1 cellular context compared by ENCODE assay signal in the genomic region with DNA sequence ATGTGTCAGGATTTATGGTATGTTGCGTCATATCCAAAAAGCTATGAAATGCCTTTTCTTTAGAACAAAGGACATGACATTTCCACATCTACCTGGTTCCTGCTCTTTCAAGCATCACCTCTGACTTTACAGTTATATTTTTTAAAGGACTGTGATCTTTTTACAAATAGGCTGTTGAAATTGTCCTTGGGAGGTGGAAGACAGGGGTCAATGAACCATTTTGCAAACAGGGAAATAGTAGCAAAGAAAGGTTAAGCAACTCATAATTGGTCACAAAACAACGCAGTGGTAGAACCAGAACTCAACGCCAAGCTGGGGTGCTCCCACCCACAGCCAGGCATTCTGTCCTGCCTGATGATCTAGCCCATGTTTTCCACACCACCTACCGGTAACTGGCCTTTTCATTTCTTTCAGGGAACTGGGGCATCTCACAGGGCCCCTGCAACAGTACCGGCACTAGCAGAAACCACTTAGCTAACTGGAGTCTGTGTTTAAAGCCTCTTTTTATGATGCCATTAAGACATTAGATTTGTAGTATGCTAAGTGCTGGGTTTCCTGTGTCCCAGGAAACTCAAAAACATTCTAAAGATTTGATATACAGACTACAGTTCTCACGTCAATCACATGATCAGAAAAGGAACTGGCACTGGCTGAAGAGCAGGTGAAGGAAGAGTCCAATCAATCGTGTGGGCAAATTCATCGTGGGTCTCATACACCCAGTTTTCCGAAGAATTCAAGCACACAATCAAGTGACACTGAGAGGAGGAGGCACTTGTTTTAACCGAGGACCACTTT.
TF ChIP-seq lines count a peak whose summit lies in the region.

No MANE protein-coding gene starts in this region.

TF ChIP-seq in HepG2, 621 proteins besides CTCF, POLR2A, EP300 and RAD21 (continued from another document and continues in another):
- TF ChIP-seq, protein P1, sequence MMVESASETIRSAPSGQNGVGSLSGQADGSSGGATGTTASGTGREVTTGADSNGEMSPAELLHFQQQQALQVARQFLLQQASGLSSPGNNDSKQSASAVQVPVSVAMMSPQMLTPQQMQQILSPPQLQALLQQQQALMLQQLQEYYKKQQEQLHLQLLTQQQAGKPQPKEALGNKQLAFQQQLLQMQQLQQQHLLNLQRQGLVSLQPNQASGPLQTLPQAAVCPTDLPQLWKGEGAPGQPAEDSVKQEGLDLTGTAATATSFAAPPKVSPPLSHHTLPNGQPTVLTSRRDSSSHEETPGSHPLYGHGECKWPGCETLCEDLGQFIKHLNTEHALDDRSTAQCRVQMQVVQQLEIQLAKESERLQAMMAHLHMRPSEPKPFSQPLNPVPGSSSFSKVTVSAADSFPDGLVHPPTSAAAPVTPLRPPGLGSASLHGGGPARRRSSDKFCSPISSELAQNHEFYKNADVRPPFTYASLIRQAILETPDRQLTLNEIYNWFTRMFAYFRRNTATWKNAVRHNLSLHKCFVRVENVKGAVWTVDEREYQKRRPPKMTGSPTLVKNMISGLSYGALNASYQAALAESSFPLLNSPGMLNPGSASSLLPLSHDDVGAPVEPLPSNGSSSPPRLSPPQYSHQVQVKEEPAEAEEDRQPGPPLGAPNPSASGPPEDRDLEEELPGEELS (CRISPR knock-in tag; IDR thresholded peaks at IDR 0.05) = peak; percentile 98
- TF ChIP-seq, protein P2, sequence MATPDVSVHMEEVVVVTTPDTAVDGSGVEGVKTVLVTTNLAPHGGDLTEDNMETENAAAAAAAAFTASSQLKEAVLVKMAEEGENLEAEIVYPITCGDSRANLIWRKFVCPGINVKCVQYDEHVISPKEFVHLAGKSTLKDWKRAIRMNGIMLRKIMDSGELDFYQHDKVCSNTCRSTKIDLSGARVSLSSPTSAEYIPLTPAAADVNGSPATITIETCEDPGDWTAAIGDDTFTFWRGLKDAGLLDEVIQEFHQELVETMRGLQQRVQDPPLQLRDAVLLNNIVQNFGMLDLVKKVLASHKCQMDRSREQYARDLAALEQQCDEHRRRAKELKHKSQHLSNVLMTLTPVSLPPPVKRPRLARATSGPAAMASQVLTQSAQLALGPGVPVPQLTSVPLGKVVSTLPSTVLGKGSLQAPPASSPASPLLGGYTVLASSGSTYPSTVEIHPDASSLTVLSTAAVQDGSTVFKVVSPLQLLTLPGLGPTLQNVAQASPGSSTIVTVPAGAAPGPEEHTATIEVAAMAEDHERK (CRISPR knock-in tag; IDR thresholded peaks at IDR 0.05; ENCODE audit: low read depth) = peak; percentile 48; the same call in 1 of the 2 replicates
- TF ChIP-seq, protein P3, sequence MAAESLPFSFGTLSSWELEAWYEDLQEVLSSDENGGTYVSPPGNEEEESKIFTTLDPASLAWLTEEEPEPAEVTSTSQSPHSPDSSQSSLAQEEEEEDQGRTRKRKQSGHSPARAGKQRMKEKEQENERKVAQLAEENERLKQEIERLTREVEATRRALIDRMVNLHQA (CRISPR knock-in tag; IDR thresholded peaks at IDR 0.05) = peak; percentile 91; the same call in 1 of the 2 replicates
- peak; percentile 94 for TF ChIP-seq SP5 (CRISPR knock-in tag; IDR thresholded peaks at IDR 0.05; ENCODE audit: borderline replicate concordance, low read depth)
- TF ChIP-seq, protein P4, sequence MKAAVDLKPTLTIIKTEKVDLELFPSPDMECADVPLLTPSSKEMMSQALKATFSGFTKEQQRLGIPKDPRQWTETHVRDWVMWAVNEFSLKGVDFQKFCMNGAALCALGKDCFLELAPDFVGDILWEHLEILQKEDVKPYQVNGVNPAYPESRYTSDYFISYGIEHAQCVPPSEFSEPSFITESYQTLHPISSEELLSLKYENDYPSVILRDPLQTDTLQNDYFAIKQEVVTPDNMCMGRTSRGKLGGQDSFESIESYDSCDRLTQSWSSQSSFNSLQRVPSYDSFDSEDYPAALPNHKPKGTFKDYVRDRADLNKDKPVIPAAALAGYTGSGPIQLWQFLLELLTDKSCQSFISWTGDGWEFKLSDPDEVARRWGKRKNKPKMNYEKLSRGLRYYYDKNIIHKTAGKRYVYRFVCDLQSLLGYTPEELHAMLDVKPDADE (CRISPR knock-in tag; IDR thresholded peaks at IDR 0.05) = no peak
- TF ChIP-seq, protein P5, sequence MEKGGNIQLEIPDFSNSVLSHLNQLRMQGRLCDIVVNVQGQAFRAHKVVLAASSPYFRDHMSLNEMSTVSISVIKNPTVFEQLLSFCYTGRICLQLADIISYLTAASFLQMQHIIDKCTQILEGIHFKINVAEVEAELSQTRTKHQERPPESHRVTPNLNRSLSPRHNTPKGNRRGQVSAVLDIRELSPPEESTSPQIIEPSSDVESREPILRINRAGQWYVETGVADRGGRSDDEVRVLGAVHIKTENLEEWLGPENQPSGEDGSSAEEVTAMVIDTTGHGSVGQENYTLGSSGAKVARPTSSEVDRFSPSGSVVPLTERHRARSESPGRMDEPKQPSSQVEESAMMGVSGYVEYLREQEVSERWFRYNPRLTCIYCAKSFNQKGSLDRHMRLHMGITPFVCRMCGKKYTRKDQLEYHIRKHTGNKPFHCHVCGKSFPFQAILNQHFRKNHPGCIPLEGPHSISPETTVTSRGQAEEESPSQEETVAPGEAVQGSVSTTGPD (CRISPR knock-in tag; IDR thresholded peaks at IDR 0.05) = peak; percentile 99
- TF ChIP-seq NONO (IDR thresholded peaks at IDR 0.05) = no peak
- peak; percentile 83; the same call in 1 of the 2 replicates for TF ChIP-seq NONO (CRISPR knock-in tag; conservative IDR thresholded peaks at IDR 0.05)
- TF ChIP-seq ZFP62 (CRISPR knock-in tag; IDR thresholded peaks at IDR 0.05) = no peak
- peak; percentile 13; the same call in 1 of the 2 replicates for TF ChIP-seq STAT5B (CRISPR knock-in tag; IDR thresholded peaks at IDR 0.05)
- TF ChIP-seq ZNF713 (CRISPR knock-in tag; IDR thresholded peaks at IDR 0.05) = no peak
- TF ChIP-seq ZNF24 (IDR thresholded peaks at IDR 0.05) = peak; percentile 29; the same call in 1 of the 2 replicates
- TF ChIP-seq ZFP37 (CRISPR knock-in tag; IDR thresholded peaks at IDR 0.05; ENCODE audit: borderline replicate concordance) = no peak
- peak; percentile 84; the same call in 1 of the 2 replicates for TF ChIP-seq AHR (CRISPR knock-in tag; IDR thresholded peaks at IDR 0.05)
- TF ChIP-seq ZIK1 (CRISPR knock-in tag; IDR thresholded peaks at IDR 0.05; ENCODE audit: borderline replicate concordance, low read depth) = peak; percentile 38; the same call in 1 of the 2 replicates
- TF ChIP-seq ZNF552 (CRISPR knock-in tag; IDR thresholded peaks at IDR 0.05; ENCODE audit: borderline replicate concordance) = 0 out of 2 replicates have a peak, but pooled peaks have one; percentile 48
- TF ChIP-seq DNMT1 (CRISPR knock-in tag; IDR thresholded peaks at IDR 0.05) = peak; percentile 78; the same call in 1 of the 2 replicates
- TF ChIP-seq PHF8 (CRISPR knock-in tag; IDR thresholded peaks at IDR 0.05) = peak; percentile 48; the same call in 1 of the 2 replicates
- TF ChIP-seq HOXA5 (CRISPR knock-in tag; IDR thresholded peaks at IDR 0.05) = peak; percentile 99
- TF ChIP-seq SOX5 (CRISPR knock-in tag; IDR thresholded peaks at IDR 0.05; ENCODE audit: borderline replicate concordance) = peak; percentile 98
- peak; percentile 95; the same call in 1 of the 2 replicates for TF ChIP-seq ZNF816 (CRISPR knock-in tag; IDR thresholded peaks at IDR 0.05; ENCODE audit: borderline replicate concordance)
- peak; percentile 82 for TF ChIP-seq ZNF232 (CRISPR knock-in tag; IDR thresholded peaks at IDR 0.05; ENCODE audit: borderline replicate concordance)
- no peak for TF ChIP-seq ZNF570 (CRISPR knock-in tag; IDR thresholded peaks at IDR 0.05; ENCODE audit: borderline replicate concordance)
- TF ChIP-seq ATF1 (CRISPR knock-in tag; IDR thresholded peaks at IDR 0.05) = peak; percentile 82
- TF ChIP-seq, protein P6, sequence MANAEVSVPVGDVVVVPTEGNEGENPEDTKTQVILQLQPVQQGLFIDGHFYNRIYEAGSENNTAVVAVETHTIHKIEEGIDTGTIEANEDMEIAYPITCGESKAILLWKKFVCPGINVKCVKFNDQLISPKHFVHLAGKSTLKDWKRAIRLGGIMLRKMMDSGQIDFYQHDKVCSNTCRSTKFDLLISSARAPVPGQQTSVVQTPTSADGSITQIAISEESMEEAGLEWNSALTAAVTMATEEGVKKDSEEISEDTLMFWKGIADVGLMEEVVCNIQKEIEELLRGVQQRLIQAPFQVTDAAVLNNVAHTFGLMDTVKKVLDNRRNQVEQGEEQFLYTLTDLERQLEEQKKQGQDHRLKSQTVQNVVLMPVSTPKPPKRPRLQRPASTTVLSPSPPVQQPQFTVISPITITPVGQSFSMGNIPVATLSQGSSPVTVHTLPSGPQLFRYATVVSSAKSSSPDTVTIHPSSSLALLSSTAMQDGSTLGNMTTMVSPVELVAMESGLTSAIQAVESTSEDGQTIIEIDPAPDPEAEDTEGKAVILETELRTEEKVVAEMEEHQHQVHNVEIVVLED (CRISPR knock-in tag; IDR thresholded peaks at IDR 0.05; ENCODE audit: borderline replicate concordance) = no peak; the same call in 1 of the 2 replicates
- peak; percentile 95; the same call in 1 of the 2 replicates for TF ChIP-seq ZNF292 (CRISPR knock-in tag; IDR thresholded peaks at IDR 0.05; ENCODE audit: borderline replicate concordance, low read depth)
- no peak for TF ChIP-seq ZSCAN30 (CRISPR knock-in tag; IDR thresholded peaks at IDR 0.05)
- peak; percentile 100 for TF ChIP-seq ELF3 (CRISPR knock-in tag; IDR thresholded peaks at IDR 0.05)
- peak; percentile 88 for TF ChIP-seq CBFB (CRISPR knock-in tag; IDR thresholded peaks at IDR 0.05)
- TF ChIP-seq, protein P7, sequence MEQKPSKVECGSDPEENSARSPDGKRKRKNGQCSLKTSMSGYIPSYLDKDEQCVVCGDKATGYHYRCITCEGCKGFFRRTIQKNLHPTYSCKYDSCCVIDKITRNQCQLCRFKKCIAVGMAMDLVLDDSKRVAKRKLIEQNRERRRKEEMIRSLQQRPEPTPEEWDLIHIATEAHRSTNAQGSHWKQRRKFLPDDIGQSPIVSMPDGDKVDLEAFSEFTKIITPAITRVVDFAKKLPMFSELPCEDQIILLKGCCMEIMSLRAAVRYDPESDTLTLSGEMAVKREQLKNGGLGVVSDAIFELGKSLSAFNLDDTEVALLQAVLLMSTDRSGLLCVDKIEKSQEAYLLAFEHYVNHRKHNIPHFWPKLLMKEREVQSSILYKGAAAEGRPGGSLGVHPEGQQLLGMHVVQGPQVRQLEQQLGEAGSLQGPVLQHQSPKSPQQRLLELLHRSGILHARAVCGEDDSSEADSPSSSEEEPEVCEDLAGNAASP (CRISPR knock-in tag; IDR thresholded peaks at IDR 0.05; ENCODE audit: borderline replicate concordance) = peak; percentile 95
- TF ChIP-seq ZNF670 (CRISPR knock-in tag; IDR thresholded peaks at IDR 0.05; ENCODE audit: borderline replicate concordance) = peak; percentile 97
- no peak for TF ChIP-seq ZNF577 (CRISPR knock-in tag; IDR thresholded peaks at IDR 0.05; ENCODE audit: borderline replicate concordance, low read depth)
- TF ChIP-seq, protein P8, sequence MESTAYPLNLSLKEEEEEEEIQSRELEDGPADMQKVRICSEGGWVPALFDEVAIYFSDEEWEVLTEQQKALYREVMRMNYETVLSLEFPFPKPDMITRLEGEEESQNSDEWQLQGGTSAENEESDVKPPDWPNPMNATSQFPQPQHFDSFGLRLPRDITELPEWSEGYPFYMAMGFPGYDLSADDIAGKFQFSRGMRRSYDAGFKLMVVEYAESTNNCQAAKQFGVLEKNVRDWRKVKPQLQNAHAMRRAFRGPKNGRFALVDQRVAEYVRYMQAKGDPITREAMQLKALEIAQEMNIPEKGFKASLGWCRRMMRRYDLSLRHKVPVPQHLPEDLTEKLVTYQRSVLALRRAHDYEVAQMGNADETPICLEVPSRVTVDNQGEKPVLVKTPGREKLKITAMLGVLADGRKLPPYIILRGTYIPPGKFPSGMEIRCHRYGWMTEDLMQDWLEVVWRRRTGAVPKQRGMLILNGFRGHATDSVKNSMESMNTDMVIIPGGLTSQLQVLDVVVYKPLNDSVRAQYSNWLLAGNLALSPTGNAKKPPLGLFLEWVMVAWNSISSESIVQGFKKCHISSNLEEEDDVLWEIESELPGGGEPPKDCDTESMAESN (CRISPR knock-in tag; conservative IDR thresholded peaks at IDR 0.05) = peak; percentile 91
- TF ChIP-seq, protein P9, sequence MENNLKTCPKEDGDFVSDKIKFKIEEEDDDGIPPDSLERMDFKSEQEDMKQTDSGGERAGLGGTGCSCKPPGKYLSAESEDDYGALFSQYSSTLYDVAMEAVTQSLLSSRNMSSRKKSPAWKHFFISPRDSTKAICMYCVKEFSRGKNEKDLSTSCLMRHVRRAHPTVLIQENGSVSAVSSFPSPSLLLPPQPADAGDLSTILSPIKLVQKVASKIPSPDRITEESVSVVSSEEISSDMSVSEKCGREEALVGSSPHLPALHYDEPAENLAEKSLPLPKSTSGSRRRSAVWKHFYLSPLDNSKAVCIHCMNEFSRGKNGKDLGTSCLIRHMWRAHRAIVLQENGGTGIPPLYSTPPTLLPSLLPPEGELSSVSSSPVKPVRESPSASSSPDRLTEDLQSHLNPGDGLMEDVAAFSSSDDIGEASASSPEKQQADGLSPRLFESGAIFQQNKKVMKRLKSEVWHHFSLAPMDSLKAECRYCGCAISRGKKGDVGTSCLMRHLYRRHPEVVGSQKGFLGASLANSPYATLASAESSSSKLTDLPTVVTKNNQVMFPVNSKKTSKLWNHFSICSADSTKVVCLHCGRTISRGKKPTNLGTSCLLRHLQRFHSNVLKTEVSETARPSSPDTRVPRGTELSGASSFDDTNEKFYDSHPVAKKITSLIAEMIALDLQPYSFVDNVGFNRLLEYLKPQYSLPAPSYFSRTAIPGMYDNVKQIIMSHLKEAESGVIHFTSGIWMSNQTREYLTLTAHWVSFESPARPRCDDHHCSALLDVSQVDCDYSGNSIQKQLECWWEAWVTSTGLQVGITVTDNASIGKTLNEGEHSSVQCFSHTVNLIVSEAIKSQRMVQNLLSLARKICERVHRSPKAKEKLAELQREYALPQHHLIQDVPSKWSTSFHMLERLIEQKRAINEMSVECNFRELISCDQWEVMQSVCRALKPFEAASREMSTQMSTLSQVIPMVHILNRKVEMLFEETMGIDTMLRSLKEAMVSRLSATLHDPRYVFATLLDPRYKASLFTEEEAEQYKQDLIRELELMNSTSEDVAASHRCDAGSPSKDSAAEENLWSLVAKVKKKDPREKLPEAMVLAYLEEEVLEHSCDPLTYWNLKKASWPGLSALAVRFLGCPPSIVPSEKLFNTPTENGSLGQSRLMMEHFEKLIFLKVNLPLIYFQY (CRISPR knock-in tag; IDR thresholded peaks at IDR 0.05; ENCODE audit: borderline replicate concordance) = peak; percentile 83; the same call in 1 of the 2 replicates
- peak; percentile 26; the same call in 1 of the 2 replicates for TF ChIP-seq ZNF556 (CRISPR knock-in tag; IDR thresholded peaks at IDR 0.05; ENCODE audit: borderline replicate concordance)
- TF ChIP-seq HIVEP1 (CRISPR knock-in tag; IDR thresholded peaks at IDR 0.05) = no peak; the same call in 1 of the 2 replicates
- peak; percentile 80 to 89; a peak in 3 of 4 replicates for TF ChIP-seq NR2F1 (CRISPR knock-in tag; IDR thresholded peaks at IDR 0.05)
- 0 out of 2 replicates have a peak, but pooled peaks have one; percentile 12 for TF ChIP-seq NFE2L2 (IDR thresholded peaks at IDR 0.05; ENCODE audit: low read length)
- TF ChIP-seq, protein P10, sequence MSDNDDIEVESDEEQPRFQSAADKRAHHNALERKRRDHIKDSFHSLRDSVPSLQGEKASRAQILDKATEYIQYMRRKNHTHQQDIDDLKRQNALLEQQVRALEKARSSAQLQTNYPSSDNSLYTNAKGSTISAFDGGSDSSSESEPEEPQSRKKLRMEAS (IDR thresholded peaks at IDR 0.05) = peak; percentile 83
